In the genomic region with DNA sequence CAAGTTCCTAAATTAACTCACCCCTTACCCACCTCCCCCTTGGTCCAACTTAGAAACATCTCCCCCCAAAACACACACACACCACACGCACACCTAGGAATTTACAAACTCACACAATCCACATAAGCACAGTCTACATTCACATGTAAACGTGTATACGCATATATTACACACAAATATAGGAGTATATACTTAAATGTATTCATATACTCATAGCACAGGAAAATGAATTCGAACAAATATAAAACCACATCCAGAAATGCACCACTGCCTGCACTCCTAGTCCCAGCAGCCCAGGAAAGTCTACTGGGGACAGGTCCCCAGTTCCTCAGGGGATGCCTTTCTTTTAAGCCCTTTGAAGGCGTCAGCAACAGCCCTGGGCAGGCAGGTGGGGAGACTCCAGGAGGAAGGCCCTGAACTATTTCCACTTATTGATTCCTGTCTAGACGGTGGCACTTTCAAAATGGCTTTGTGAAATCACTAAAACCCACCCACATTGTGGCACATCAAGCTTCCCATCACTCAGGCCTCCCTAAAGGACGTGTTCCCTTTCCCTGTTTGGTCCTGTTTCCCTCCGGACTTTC, we compare ENCODE assay signal across 24 cellular contexts. TPM values are rescaled to one million over a fixed set of nuclear protein-coding genes. Genes with fewer than 3 reads are reported as not detected.
"Had no signal": no experiment of that assay in that cellular context is flagged by ENCODE, and none has a peak within 500 bp of the region (broad histone marks: within the 10 kb centered on the region; RNA-seq: fewer than 3 reads in every experiment).

No MANE protein-coding gene starts in this region.

- H3K9me3 ChIP-seq: gastrocnemius medialis, heart right ventricle, lower lobe of right lung, neutrophil, right atrium auricular region, sigmoid colon, stomach had no signal

- H3K4me3 Mint-ChIP-seq: memory B cell; natural killer cell treated with Interleukin-12 subunit alpha and Interleukin-12 subunit beta and Interleukin-15 and Interleukin-18, amount 100 ng/mL, for 72 hours had no signal

- ATAC-seq: esophagus mucosa; gastrocnemius medialis; heart right ventricle; left lobe of liver; lower lobe of right lung; natural killer cell treated with Interleukin-12 subunit alpha and Interleukin-12 subunit beta and Interleukin-15 and Interleukin-18, amount 100 ng/mL, for 72 hours had no signal

- H3K27ac Mint-ChIP-seq: memory B cell; natural killer cell treated with Interleukin-12 subunit alpha and Interleukin-12 subunit beta and Interleukin-15 and Interleukin-18, amount 100 ng/mL, for 72 hours had no signal

- H3K36me3 Mint-ChIP-seq: memory B cell; natural killer cell treated with Interleukin-12 subunit alpha and Interleukin-12 subunit beta and Interleukin-15 and Interleukin-18, amount 100 ng/mL, for 72 hours had no signal

- H3K4me3 ChIP-seq: coronary artery, gastrocnemius medialis, heart right ventricle, lower lobe of right lung, right atrium auricular region, sigmoid colon, skin epidermis, stomach had no signal

- H3K36me3 ChIP-seq: gastrocnemius medialis, heart right ventricle, lower lobe of right lung, neutrophil, right atrium auricular region, sigmoid colon, stomach had no signal

- H3K9me3 Mint-ChIP-seq: memory B cell; natural killer cell treated with Interleukin-12 subunit alpha and Interleukin-12 subunit beta and Interleukin-15 and Interleukin-18, amount 100 ng/mL, for 72 hours had no signal

- H3K27ac ChIP-seq: coronary artery, gastrocnemius medialis, heart right ventricle, lower lobe of right lung, neutrophil, right atrium auricular region, sigmoid colon, skin epidermis, stomach had no signal

- DNase-seq: effector CD4-positive, alpha-beta T cell; gastrocnemius medialis; heart right ventricle; hypothalamus; islet precursor cell; lower lobe of right lung; midbrain; sigmoid colon; stimulated activated CD4-positive, alpha-beta T cell treated with anti-CD3 and anti-CD28 coated beads, Interleukin-12 subunit alpha, Interleukin-12 subunit beta, amount 100 ng/mL, for 4 hours; stimulated activated naive CD4-positive, alpha-beta T cell; stomach; trophoblast cell had no signal

RNA-seq across cellular contexts. Expression of gene DMBX1, which starts 3.1 kb away (rescaled TPM):
- total RNA-seq: chondrocyte, dermis microvascular lymphatic vessel endothelial cell, esophagus mucosa, fibroblast of lung, gastrocnemius medialis, heart right ventricle, left lobe of liver, lower lobe of right lung, osteocyte, right atrium auricular region, sigmoid colon, stomach had no signal
- polyA plus RNA-seq: fibroblast of lung, heart right ventricle, sigmoid colon, stomach had no signal
